10 cellular contexts compared by ENCODE assay signal in genomic region chr10:119896061-119896655, GRCh38. TPM values are rescaled to one million over a fixed set of nuclear protein-coding genes. Genes with fewer than 3 reads are reported as not detected.
DNase-seq lines count a peak whose midpoint lies in the region; ATAC-seq and TF ChIP-seq lines count a peak whose summit lies in the region.
"Had no signal": no experiment of that assay in that cellular context is flagged by ENCODE, and none has a peak within 500 bp of the region (broad histone marks: within the 10 kb centered on the region; RNA-seq: fewer than 3 reads in every experiment).

No MANE protein-coding gene starts in this region.

- TF ChIP-seq EP300 in transverse colon (IDR thresholded peaks at IDR 0.05; ENCODE audit: low read depth): no peak

- 23 to 24% methylated on average over 4 of the region's 4 CpGs for WGBS in transverse colon (ENCODE audit: low coverage in 1 of 2), 2 donors

- H3K27me3 ChIP-seq in transverse colon: no peaks in the 10 kb centered on the region

- no peak for ATAC-seq in HG03025 (IDR thresholded peaks at IDR 0.05; ENCODE audit: low FRiP score, unreplicated experiment)
- ATAC-seq: HCT116 had no signal

- no peaks in the 10 kb centered on the region for H3K9me3 ChIP-seq in transverse colon

- no peaks in the 10 kb centered on the region for H3K9me3 Mint-ChIP-seq in activated naive CD4-positive, alpha-beta T cell treated with anti-CD3 and anti-CD28 coated beads, Interleukin-2, amount 50 U/mL, for 24 hours
- H3K9me3 Mint-ChIP-seq in activated naive CD4-positive, alpha-beta T cell treated with anti-CD3 and anti-CD28 coated beads, Interleukin-2, amount 10 ng/mL, durations not matched to agents 7 days and 5 days: no peaks in the 10 kb centered on the region
- no peaks in the 10 kb centered on the region for H3K9me3 Mint-ChIP-seq in immature natural killer cell

- H3K36me3 ChIP-seq in transverse colon: peaks cover 0 to 8% (median 0%) of the 10 kb centered on the region in 4 donors

- in situ Hi-C loops in transverse colon (cut with MboI; ENCODE audit: low pct_ligation_motif_present in 1 of 4, low pct_unique_long_range_greater_than_20kb in 1 of 4, low sequenced_read_pairs in 3 of 4): no loop called here

- intact Hi-C loops in transverse colon (cut with DNase I; ENCODE audit: low total_unique reads): no loop called here

- peak overlapping the region; percentile 37 for H3K27ac ChIP-seq in VCaP
- peak overlapping the region; percentile 50 to 73 (median 68) for H3K27ac ChIP-seq in transverse colon

- no peak for TF ChIP-seq CTCF in VCaP (conservative IDR thresholded peaks at IDR 0.05)
- no peak for TF ChIP-seq CTCF in transverse colon (IDR thresholded peaks at IDR 0.05)

- peak overlapping the region; percentile 60 for H3K27ac Mint-ChIP-seq in activated naive CD4-positive, alpha-beta T cell treated with anti-CD3 and anti-CD28 coated beads, Interleukin-2, amount 50 U/mL, for 24 hours
- no peak overlapping the region for H3K27ac Mint-ChIP-seq in activated naive CD4-positive, alpha-beta T cell treated with anti-CD3 and anti-CD28 coated beads, Interleukin-2, amount 10 ng/mL, durations not matched to agents 7 days and 5 days
- H3K27ac Mint-ChIP-seq in immature natural killer cell: peak overlapping the region; percentile 6 to 71 (median 50)

- H3K4me1 Mint-ChIP-seq in activated naive CD4-positive, alpha-beta T cell treated with anti-CD3 and anti-CD28 coated beads, Interleukin-2, amount 50 U/mL, for 24 hours: peaks cover 68% of the 10 kb centered on the region
- H3K4me1 Mint-ChIP-seq in activated naive CD4-positive, alpha-beta T cell treated with anti-CD3 and anti-CD28 coated beads, Interleukin-2, amount 10 ng/mL, durations not matched to agents 7 days and 5 days: peaks cover 60% of the 10 kb centered on the region
- peaks cover 61 to 77% of the 10 kb centered on the region in 2 donors for H3K4me1 Mint-ChIP-seq in immature natural killer cell

- peaks cover 6% of the 10 kb centered on the region for H3K36me3 Mint-ChIP-seq in activated naive CD4-positive, alpha-beta T cell treated with anti-CD3 and anti-CD28 coated beads, Interleukin-2, amount 50 U/mL, for 24 hours
- H3K36me3 Mint-ChIP-seq in activated naive CD4-positive, alpha-beta T cell treated with anti-CD3 and anti-CD28 coated beads, Interleukin-2, amount 10 ng/mL, durations not matched to agents 7 days and 5 days: peaks cover 32% of the 10 kb centered on the region
- H3K36me3 Mint-ChIP-seq in immature natural killer cell: peaks cover 3 to 7% (median 5%) of the 10 kb centered on the region in 3 donors

- peaks cover 24 to 66% (median 48%) of the 10 kb centered on the region in 4 donors for H3K4me1 ChIP-seq in transverse colon

- no peak for TF ChIP-seq POLR2A in transverse colon (IDR thresholded peaks at IDR 0.05)

- H3K4me3 Mint-ChIP-seq in activated naive CD4-positive, alpha-beta T cell treated with anti-CD3 and anti-CD28 coated beads, Interleukin-2, amount 50 U/mL, for 24 hours: peak overlapping the region; percentile 17
- H3K4me3 Mint-ChIP-seq in activated naive CD4-positive, alpha-beta T cell treated with anti-CD3 and anti-CD28 coated beads, Interleukin-2, amount 10 ng/mL, durations not matched to agents 7 days and 5 days: no peak overlapping the region
- H3K4me3 Mint-ChIP-seq in immature natural killer cell: no peak overlapping the region

- no peak for DNase-seq in activated naive CD4-positive, alpha-beta T cell treated with anti-CD3 and anti-CD28 coated beads, Interleukin-2, amount 10 ng/mL, durations not matched to agents 7 days and 5 days
- no peak for DNase-seq in immature natural killer cell
- no peak for DNase-seq in transverse colon
- DNase-seq in COLO829 (ENCODE audit: low spot score): no peak
- no peak for DNase-seq in NCI-H748 treated with DMSO at 0.1 percent for 48 hours (lab: John Stamatoyannopoulos, UW)
- DNase-seq: DMS 273 treated with DMSO at 0.1 percent for 48 hours had no signal

- H3K27me3 Mint-ChIP-seq in activated naive CD4-positive, alpha-beta T cell treated with anti-CD3 and anti-CD28 coated beads, Interleukin-2, amount 50 U/mL, for 24 hours: no peaks in the 10 kb centered on the region
- peaks cover 3% of the 10 kb centered on the region for H3K27me3 Mint-ChIP-seq in activated naive CD4-positive, alpha-beta T cell treated with anti-CD3 and anti-CD28 coated beads, Interleukin-2, amount 10 ng/mL, durations not matched to agents 7 days and 5 days
- peaks cover 4 to 6% (median 5%) of the 10 kb centered on the region in 3 donors for H3K27me3 Mint-ChIP-seq in immature natural killer cell (ENCODE audit: low read depth in 3 of 3)

- no peak overlapping the region for H3K4me3 ChIP-seq in transverse colon

- CTCF ChIA-PET in activated naive CD4-positive, alpha-beta T cell treated with anti-CD3 and anti-CD28 coated beads, Interleukin-2, amount 10 ng/mL, durations not matched to agents 7 days and 5 days (lab: Charles Lee): no interaction called here

RNA-seq across cellular contexts. Expression of gene SEC23IP, which starts 3.6 kb away (rescaled TPM):
- 10 to 100 TPM; 41.2 to 57.3 (median 47.2) TPM for polyA plus RNA-seq in immature natural killer cell
- total RNA-seq in transverse colon: 10 to 100 TPM; 20.5 to 51.7 (median 31.8) TPM

RNA-seq across cellular contexts. Expression of gene MCMBP, which starts 23.5 kb away (rescaled TPM):
- 10 to 100 TPM; 46.6 to 65.6 (median 52.4) TPM for polyA plus RNA-seq in immature natural killer cell
- 10 to 100 TPM; 26.2 to 44.4 (median 35.5) TPM for total RNA-seq in transverse colon
